In the genomic region with DNA sequence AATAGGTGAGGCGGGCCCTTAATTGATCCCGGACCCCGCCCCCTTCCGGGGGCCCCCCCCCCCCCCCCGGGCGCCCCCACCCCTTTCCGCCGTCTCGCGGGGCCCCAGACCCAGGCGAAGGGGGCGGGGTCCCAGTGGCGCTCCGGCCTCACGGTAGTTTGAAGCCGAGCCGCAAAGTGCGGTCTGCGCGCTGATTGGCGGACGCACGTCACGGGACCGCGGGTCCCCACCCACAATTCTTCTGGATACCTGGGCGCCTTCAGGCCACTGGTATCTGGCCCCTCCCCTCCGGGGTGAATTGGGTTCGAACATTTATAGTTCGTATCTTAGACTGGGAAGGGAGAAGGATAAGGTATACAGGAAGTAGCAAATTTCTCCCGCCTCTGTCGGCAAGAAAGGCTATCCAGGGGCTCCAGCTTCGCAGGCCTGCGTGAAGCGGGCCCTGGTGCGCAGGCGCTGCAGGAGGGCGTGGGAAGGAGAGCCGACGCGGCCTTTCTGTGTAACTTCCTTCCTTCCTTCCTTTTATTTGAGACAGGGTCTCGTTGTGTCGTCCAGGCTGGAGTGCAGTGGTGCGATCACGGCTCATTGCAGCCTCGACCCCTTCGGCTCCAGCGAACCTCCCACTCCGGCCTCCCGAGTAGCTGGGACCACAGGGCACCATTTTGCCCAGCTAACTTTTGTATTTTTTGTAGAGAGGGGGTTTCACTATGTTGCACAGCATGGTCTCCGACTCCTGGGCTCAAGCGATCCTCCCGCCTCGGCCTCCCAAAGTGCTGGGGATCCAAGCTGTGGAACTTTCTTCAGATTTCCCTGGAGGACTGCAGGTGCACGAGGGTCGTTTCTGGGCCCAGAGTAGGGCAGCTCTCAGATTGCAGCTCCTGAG, we compare ENCODE assay signal across 1 cellular context.
A peak's percentile ranks its signal among the peaks of the same experiment; 100 is the strongest.
TF ChIP-seq lines count a peak whose summit lies in the region.

No MANE protein-coding gene starts in this region.

TF ChIP-seq in HepG2, 621 proteins besides CTCF, POLR2A, EP300 and RAD21 (continued from another document and continues in another):
- TF ChIP-seq, protein P1, sequence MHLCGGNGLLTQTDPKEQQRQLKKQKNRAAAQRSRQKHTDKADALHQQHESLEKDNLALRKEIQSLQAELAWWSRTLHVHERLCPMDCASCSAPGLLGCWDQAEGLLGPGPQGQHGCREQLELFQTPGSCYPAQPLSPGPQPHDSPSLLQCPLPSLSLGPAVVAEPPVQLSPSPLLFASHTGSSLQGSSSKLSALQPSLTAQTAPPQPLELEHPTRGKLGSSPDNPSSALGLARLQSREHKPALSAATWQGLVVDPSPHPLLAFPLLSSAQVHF (CRISPR knock-in tag; IDR thresholded peaks at IDR 0.05), result no peak
- TF ChIP-seq TGIF2 (CRISPR knock-in tag; IDR thresholded peaks at IDR 0.05), result no peak
- TF ChIP-seq, protein P2, sequence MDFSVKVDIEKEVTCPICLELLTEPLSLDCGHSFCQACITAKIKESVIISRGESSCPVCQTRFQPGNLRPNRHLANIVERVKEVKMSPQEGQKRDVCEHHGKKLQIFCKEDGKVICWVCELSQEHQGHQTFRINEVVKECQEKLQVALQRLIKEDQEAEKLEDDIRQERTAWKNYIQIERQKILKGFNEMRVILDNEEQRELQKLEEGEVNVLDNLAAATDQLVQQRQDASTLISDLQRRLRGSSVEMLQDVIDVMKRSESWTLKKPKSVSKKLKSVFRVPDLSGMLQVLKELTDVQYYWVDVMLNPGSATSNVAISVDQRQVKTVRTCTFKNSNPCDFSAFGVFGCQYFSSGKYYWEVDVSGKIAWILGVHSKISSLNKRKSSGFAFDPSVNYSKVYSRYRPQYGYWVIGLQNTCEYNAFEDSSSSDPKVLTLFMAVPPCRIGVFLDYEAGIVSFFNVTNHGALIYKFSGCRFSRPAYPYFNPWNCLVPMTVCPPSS (IDR thresholded peaks at IDR 0.05), result no peak
- TF ChIP-seq ZNF709 (CRISPR knock-in tag; IDR thresholded peaks at IDR 0.05), result no peak
- TF ChIP-seq, protein P3, sequence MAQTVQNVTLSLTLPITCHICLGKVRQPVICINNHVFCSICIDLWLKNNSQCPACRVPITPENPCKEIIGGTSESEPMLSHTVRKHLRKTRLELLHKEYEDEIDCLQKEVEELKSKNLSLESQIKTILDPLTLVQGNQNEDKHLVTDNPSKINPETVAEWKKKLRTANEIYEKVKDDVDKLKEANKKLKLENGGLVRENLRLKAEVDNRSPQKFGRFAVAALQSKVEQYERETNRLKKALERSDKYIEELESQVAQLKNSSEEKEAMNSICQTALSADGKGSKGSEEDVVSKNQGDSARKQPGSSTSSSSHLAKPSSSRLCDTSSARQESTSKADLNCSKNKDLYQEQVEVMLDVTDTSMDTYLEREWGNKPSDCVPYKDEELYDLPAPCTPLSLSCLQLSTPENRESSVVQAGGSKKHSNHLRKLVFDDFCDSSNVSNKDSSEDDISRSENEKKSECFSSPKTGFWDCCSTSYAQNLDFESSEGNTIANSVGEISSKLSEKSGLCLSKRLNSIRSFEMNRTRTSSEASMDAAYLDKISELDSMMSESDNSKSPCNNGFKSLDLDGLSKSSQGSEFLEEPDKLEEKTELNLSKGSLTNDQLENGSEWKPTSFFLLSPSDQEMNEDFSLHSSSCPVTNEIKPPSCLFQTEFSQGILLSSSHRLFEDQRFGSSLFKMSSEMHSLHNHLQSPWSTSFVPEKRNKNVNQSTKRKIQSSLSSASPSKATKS (CRISPR knock-in tag; IDR thresholded peaks at IDR 0.05), result no peak
- TF ChIP-seq NR2F2 (IDR thresholded peaks at IDR 0.05; ENCODE audit: borderline replicate concordance, low read depth), result no peak
- 0 out of 2 replicates have a peak, but pooled peaks have one; percentile 43 for TF ChIP-seq HOXA3 (CRISPR knock-in tag; IDR thresholded peaks at IDR 0.05)
- TF ChIP-seq, protein P4, sequence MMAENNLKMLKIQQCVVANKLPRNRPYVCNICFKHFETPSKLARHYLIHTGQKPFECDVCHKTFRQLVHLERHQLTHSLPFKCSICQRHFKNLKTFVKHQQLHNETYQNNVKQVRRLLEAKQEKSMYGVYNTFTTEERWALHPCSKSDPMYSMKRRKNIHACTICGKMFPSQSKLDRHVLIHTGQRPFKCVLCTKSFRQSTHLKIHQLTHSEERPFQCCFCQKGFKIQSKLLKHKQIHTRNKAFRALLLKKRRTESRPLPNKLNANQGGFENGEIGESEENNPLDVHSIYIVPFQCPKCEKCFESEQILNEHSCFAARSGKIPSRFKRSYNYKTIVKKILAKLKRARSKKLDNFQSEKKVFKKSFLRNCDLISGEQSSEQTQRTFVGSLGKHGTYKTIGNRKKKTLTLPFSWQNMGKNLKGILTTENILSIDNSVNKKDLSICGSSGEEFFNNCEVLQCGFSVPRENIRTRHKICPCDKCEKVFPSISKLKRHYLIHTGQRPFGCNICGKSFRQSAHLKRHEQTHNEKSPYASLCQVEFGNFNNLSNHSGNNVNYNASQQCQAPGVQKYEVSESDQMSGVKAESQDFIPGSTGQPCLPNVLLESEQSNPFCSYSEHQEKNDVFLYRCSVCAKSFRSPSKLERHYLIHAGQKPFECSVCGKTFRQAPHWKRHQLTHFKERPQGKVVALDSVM (CRISPR knock-in tag; IDR thresholded peaks at IDR 0.05), result peak; percentile 99
- no peak for TF ChIP-seq PLRG1 (conservative IDR thresholded peaks at IDR 0.05)
- no peak for TF ChIP-seq CREB1 (IDR thresholded peaks at IDR 0.05)
- 0 out of 2 replicates have a peak, but pooled peaks have one; percentile 22 for TF ChIP-seq CREB1 (CRISPR knock-in tag; IDR thresholded peaks at IDR 0.05)
- TF ChIP-seq ZNF720 (CRISPR knock-in tag; IDR thresholded peaks at IDR 0.05), result no peak
- TF ChIP-seq, protein P5, sequence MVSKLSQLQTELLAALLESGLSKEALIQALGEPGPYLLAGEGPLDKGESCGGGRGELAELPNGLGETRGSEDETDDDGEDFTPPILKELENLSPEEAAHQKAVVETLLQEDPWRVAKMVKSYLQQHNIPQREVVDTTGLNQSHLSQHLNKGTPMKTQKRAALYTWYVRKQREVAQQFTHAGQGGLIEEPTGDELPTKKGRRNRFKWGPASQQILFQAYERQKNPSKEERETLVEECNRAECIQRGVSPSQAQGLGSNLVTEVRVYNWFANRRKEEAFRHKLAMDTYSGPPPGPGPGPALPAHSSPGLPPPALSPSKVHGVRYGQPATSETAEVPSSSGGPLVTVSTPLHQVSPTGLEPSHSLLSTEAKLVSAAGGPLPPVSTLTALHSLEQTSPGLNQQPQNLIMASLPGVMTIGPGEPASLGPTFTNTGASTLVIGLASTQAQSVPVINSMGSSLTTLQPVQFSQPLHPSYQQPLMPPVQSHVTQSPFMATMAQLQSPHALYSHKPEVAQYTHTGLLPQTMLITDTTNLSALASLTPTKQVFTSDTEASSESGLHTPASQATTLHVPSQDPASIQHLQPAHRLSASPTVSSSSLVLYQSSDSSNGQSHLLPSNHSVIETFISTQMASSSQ (IDR thresholded peaks at IDR 0.05; ENCODE audit: low read depth), result no peak
- TF ChIP-seq, protein P5 (CRISPR knock-in tag; IDR thresholded peaks at IDR 0.05; ENCODE audit: borderline replicate concordance), result peak; percentile 37; the same call in 1 of the 2 replicates
- TF ChIP-seq, protein P6, sequence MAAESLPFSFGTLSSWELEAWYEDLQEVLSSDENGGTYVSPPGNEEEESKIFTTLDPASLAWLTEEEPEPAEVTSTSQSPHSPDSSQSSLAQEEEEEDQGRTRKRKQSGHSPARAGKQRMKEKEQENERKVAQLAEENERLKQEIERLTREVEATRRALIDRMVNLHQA (CRISPR knock-in tag; IDR thresholded peaks at IDR 0.05), result no peak
- TF ChIP-seq, protein P7, sequence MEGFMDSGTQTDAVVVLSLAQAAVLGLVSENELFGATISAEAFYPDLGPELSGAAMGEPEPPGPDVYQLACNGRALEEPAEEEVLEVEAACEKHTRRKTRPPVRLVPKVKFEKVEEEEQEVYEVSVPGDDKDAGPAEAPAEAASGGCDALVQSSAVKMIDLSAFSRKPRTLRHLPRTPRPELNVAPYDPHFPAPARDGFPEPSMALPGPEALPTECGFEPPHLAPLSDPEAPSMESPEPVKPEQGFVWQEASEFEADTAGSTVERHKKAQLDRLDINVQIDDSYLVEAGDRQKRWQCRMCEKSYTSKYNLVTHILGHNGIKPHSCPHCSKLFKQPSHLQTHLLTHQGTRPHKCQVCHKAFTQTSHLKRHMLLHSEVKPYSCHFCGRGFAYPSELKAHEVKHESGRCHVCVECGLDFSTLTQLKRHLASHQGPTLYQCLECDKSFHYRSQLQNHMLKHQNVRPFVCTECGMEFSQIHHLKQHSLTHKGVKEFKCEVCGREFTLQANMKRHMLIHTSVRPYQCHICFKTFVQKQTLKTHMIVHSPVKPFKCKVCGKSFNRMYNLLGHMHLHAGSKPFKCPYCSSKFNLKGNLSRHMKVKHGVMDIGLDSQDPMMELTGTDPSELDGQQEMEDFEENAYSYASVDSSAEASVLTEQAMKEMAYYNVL (CRISPR knock-in tag; IDR thresholded peaks at IDR 0.05; ENCODE audit: borderline replicate concordance), result no peak
- TF ChIP-seq, protein P8, sequence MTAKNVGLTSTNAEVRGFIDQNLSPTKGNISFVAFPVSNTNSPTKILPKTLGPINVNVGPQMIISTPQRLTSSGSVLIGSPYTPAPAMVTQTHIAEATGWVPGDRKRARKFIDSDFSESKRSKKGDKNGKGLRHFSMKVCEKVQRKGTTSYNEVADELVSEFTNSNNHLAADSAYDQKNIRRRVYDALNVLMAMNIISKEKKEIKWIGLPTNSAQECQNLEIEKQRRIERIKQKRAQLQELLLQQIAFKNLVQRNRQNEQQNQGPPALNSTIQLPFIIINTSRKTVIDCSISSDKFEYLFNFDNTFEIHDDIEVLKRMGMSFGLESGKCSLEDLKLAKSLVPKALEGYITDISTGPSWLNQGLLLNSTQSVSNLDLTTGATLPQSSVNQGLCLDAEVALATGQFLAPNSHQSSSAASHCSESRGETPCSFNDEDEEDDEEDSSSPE (CRISPR knock-in tag; IDR thresholded peaks at IDR 0.05), result peak; percentile 75
- TF ChIP-seq ZNF383 (CRISPR knock-in tag; IDR thresholded peaks at IDR 0.05; ENCODE audit: borderline replicate concordance), result no peak
- TF ChIP-seq ZC3H13 (CRISPR knock-in tag; IDR thresholded peaks at IDR 0.05), result no peak
- no peak for TF ChIP-seq HOXA7 (CRISPR knock-in tag; IDR thresholded peaks at IDR 0.05)
- no peak for TF ChIP-seq PAX8 (CRISPR knock-in tag; IDR thresholded peaks at IDR 0.05; ENCODE audit: borderline replicate concordance)
- peak; percentile 82 for TF ChIP-seq TAF1 (CRISPR knock-in tag; IDR thresholded peaks at IDR 0.05)
- no peak for TF ChIP-seq CC2D1A (CRISPR knock-in tag; IDR thresholded peaks at IDR 0.05)
- TF ChIP-seq, protein P9, sequence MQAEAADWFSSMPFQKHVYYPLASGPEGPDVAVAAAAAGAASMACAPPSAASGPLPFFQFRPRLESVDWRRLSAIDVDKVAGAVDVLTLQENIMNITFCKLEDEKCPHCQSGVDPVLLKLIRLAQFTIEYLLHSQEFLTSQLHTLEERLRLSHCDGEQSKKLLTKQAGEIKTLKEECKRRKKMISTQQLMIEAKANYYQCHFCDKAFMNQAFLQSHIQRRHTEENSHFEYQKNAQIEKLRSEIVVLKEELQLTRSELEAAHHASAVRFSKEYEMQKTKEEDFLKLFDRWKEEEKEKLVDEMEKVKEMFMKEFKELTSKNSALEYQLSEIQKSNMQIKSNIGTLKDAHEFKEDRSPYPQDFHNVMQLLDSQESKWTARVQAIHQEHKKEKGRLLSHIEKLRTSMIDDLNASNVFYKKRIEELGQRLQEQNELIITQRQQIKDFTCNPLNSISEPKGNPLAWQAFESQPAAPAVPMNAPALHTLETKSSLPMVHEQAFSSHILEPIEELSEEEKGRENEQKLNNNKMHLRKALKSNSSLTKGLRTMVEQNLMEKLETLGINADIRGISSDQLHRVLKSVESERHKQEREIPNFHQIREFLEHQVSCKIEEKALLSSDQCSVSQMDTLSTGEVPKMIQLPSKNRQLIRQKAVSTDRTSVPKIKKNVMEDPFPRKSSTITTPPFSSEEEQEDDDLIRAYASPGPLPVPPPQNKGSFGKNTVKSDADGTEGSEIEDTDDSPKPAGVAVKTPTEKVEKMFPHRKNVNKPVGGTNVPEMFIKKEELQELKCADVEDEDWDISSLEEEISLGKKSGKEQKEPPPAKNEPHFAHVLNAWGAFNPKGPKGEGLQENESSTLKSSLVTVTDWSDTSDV (CRISPR knock-in tag; IDR thresholded peaks at IDR 0.05), result no peak
- TF ChIP-seq, protein P10, sequence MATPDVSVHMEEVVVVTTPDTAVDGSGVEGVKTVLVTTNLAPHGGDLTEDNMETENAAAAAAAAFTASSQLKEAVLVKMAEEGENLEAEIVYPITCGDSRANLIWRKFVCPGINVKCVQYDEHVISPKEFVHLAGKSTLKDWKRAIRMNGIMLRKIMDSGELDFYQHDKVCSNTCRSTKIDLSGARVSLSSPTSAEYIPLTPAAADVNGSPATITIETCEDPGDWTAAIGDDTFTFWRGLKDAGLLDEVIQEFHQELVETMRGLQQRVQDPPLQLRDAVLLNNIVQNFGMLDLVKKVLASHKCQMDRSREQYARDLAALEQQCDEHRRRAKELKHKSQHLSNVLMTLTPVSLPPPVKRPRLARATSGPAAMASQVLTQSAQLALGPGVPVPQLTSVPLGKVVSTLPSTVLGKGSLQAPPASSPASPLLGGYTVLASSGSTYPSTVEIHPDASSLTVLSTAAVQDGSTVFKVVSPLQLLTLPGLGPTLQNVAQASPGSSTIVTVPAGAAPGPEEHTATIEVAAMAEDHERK (CRISPR knock-in tag; IDR thresholded peaks at IDR 0.05; ENCODE audit: low read depth), result no peak
- 0 out of 2 replicates have a peak, but pooled peaks have one; percentile 16 for TF ChIP-seq CBX5 (CRISPR knock-in tag; IDR thresholded peaks at IDR 0.05; ENCODE audit: borderline replicate concordance)
- TF ChIP-seq SP1 (IDR thresholded peaks at IDR 0.05), result no peak
- 0 out of 2 replicates have a peak, but pooled peaks have one; percentile 55 for TF ChIP-seq SP1 (CRISPR knock-in tag; IDR thresholded peaks at IDR 0.05)
- TF ChIP-seq, protein P11, sequence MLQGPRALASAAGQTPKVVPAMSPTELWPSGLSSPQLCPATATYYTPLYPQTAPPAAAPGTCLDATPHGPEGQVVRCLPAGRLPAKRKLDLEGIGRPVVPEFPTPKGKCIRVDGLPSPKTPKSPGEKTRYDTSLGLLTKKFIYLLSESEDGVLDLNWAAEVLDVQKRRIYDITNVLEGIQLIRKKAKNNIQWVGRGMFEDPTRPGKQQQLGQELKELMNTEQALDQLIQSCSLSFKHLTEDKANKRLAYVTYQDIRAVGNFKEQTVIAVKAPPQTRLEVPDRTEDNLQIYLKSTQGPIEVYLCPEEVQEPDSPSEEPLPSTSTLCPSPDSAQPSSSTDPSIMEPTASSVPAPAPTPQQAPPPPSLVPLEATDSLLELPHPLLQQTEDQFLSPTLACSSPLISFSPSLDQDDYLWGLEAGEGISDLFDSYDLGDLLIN (CRISPR knock-in tag; IDR thresholded peaks at IDR 0.05; ENCODE audit: borderline replicate concordance), result no peak
- TF ChIP-seq HOXD1 (CRISPR knock-in tag; IDR thresholded peaks at IDR 0.05), result no peak
- no peak for TF ChIP-seq RBM39 (IDR thresholded peaks at IDR 0.05; ENCODE audit: low read depth, low read length, poor library complexity, severe bottlenecking)
- no peak for TF ChIP-seq ZNF138 (CRISPR knock-in tag; IDR thresholded peaks at IDR 0.05; ENCODE audit: low read depth)
- TF ChIP-seq NFKB2 (CRISPR knock-in tag; IDR thresholded peaks at IDR 0.05; ENCODE audit: borderline replicate concordance), result 0 out of 2 replicates have a peak, but pooled peaks have one; percentile 65
- TF ChIP-seq RBFOX2 (IDR thresholded peaks at IDR 0.05; ENCODE audit: low read depth, low read length), result peak; percentile 67
